In genomic region chr15:74889390-74889881, GRCh38 we compare ENCODE assay signal across 8 cellular contexts. TPM values are rescaled to one million over a fixed set of nuclear protein-coding genes. Genes with fewer than 3 reads are reported as not detected.
DNase-seq lines count a peak whose midpoint lies in the region; ATAC-seq and TF ChIP-seq lines count a peak whose summit lies in the region.

No MANE protein-coding gene starts in this region.

- H3K36me3 Mint-ChIP-seq in activated naive CD4-positive, alpha-beta T cell treated with anti-CD3 and anti-CD28 coated beads, Interleukin-2, amount 50 U/mL, for 72 hours, result peaks cover 6 to 41% of the 10 kb centered on the region in 2 donors

- no peak for TF ChIP-seq POLR2A in prostate gland (IDR thresholded peaks at IDR 0.05)

- H3K9me3 ChIP-seq in HUES48 (ENCODE audit: control insufficient read depth, insufficient read depth, low read length) (no peaks in the 10 kb centered on the region), prostate gland (no peaks in the 10 kb centered on the region)

- WGBS in prostate gland, result 17% methylated on average over 8 of the region's 8 CpGs

- H3K27me3 ChIP-seq in HUES48 (ENCODE audit: control insufficient read depth, insufficient read depth, low read length) (no peaks in the 10 kb centered on the region), prostate gland (replicated peaks; ENCODE audit: insufficient read depth) (no peaks in the 10 kb centered on the region)

- ATAC-seq in activated naive CD4-positive, alpha-beta T cell treated with anti-CD3 and anti-CD28 coated beads, Interleukin-2, amount 50 U/mL, for 72 hours, result peak; percentile 36 to 54
- ATAC-seq in left cardiac atrium, result peak; percentile 64 to 73

- H3K27ac ChIP-seq in HUES48 (ENCODE audit: low read depth, low read length) (no peak overlapping the region), prostate gland (peak overlapping the region; percentile 69 to 81)

- H3K9me3 Mint-ChIP-seq in activated naive CD4-positive, alpha-beta T cell treated with anti-CD3 and anti-CD28 coated beads, Interleukin-2, amount 50 U/mL, for 72 hours, result no peaks in the 10 kb centered on the region

- H3K36me3 ChIP-seq in HUES48 (ENCODE audit: control insufficient read depth, insufficient read depth, low read length) (peaks cover 26% of the 10 kb centered on the region), prostate gland (no peaks in the 10 kb centered on the region)

- intact Hi-C loops in left cardiac atrium (cut with DNase I), result no loop called here
- intact Hi-C loops in prostate gland (cut with DNase I), result no loop called here

- H3K4me3 ChIP-seq in HUES48 (ENCODE audit: low read depth, low read length) (peak overlapping the region; percentile 76), prostate gland (peak overlapping the region; percentile 87 to 92)

- TF ChIP-seq CTCF in prostate gland (IDR thresholded peaks at IDR 0.05), result no peak

- H3K4me1 ChIP-seq in HUES48 (ENCODE audit: control insufficient read depth, insufficient read depth, low read length), result no peaks in the 10 kb centered on the region; the same call in 1 of the 2 replicates
- no peaks in the 10 kb centered on the region for H3K4me1 ChIP-seq in prostate gland (replicated peaks)

- H3K27ac Mint-ChIP-seq in activated naive CD4-positive, alpha-beta T cell treated with anti-CD3 and anti-CD28 coated beads, Interleukin-2, amount 50 U/mL, for 72 hours, result peak overlapping the region; percentile 87 to 92

- H3K9ac ChIP-seq in HUES48 (ENCODE audit: low read depth, low read length), result no peak overlapping the region

- DNase-seq in activated naive CD4-positive, alpha-beta T cell treated with Interleukin-2 at 50 U/mL for 16 hours, result peak; percentile 18
- DNase-seq in activated naive CD4-positive, alpha-beta T cell treated with anti-CD3 and anti-CD28 coated beads, Interleukin-2, amount 50 U/mL, for 16 hours, result no peak
- DNase-seq in activated naive CD4-positive, alpha-beta T cell treated with anti-CD3 and anti-CD28 coated beads, Interleukin-2, amount 50 U/mL, for 72 hours (ENCODE audit: low spot score in 2 of 2), result no peak
- DNase-seq in left cardiac atrium, result peak; percentile 56
- no peak for DNase-seq in prostate gland (ENCODE audit: low spot score)
- DNase-seq in NK-92 (lab: John Stamatoyannopoulos, UW; ENCODE audit: unreplicated experiment), result no peak
- no peak for DNase-seq in middle frontal gyrus (ENCODE audit: extremely low spot score, low spot score)

RNA-seq across cellular contexts. Expression of gene MPI, which starts 0.4 kb away (rescaled TPM):
- total RNA-seq in activated naive CD4-positive, alpha-beta T cell treated with anti-CD3 and anti-CD28 coated beads, Interleukin-2, amount 50 U/mL, for 72 hours, result 10 to 100 TPM; 22.0 to 98.0 TPM
- 10 to 100 TPM; 37.6 to 42.1 TPM for total RNA-seq in left cardiac atrium
- total RNA-seq in prostate gland, result 10 to 100 TPM; 48.5 to 91.4 TPM

RNA-seq across cellular contexts. Expression of gene SCAMP2, which starts 16.3 kb away (rescaled TPM):
- 10 to 100 TPM; 79.5 to 92.7 TPM for total RNA-seq in activated naive CD4-positive, alpha-beta T cell treated with anti-CD3 and anti-CD28 coated beads, Interleukin-2, amount 50 U/mL, for 72 hours
- total RNA-seq in left cardiac atrium (10 to 100 TPM; 63.4 to 65.2 TPM), prostate gland (100 to 1,000 TPM; 101 to 103 TPM)

RNA-seq across cellular contexts. Expression of gene FAM219B, which starts 17.2 kb away (rescaled TPM):
- total RNA-seq in activated naive CD4-positive, alpha-beta T cell treated with anti-CD3 and anti-CD28 coated beads, Interleukin-2, amount 50 U/mL, for 72 hours, result 10 to 100 TPM; 61.7 to 66.2 TPM
- 100 to 1,000 TPM in 1 of 2 donors, 10 to 100 TPM in 1; 91.2 to 117 TPM for total RNA-seq in left cardiac atrium
- 10 to 100 TPM; 66.0 to 71.1 TPM for total RNA-seq in prostate gland

RNA-seq across cellular contexts. Expression of gene ULK3, which starts 46.5 kb away (rescaled TPM):
- total RNA-seq in activated naive CD4-positive, alpha-beta T cell treated with anti-CD3 and anti-CD28 coated beads, Interleukin-2, amount 50 U/mL, for 72 hours, result 10 to 100 TPM; 37.6 to 50.3 TPM
- total RNA-seq in left cardiac atrium (10 to 100 TPM; 35.3 to 41.4 TPM), prostate gland (10 to 100 TPM; 44.6 to 98.5 TPM)

RNA-seq across cellular contexts. Expression of gene COX5A, which starts 48.4 kb away (rescaled TPM):
- total RNA-seq in activated naive CD4-positive, alpha-beta T cell treated with anti-CD3 and anti-CD28 coated beads, Interleukin-2, amount 50 U/mL, for 72 hours, result 100 to 1,000 TPM; 314 to 323 TPM
- total RNA-seq in left cardiac atrium, result 100 to 1,000 TPM; 817 to 989 TPM
- total RNA-seq in prostate gland, result 100 to 1,000 TPM in 1 of 2 donors, 10 to 100 TPM in 1; 93.3 to 171 TPM

Comparison
In these comparisons a context has a peak if more than half of its experiments do, and no peak if none do; other contexts are left out.
1. DNase-seq: peak in activated naive CD4-positive, alpha-beta T cell treated with Interleukin-2 at 50 U/mL for 16 hours (single experiment) and left cardiac atrium (single experiment); none in activated naive CD4-positive, alpha-beta T cell treated with anti-CD3 and anti-CD28 coated beads, Interleukin-2, amount 50 U/mL, for 16 hours (single experiment), activated naive CD4-positive, alpha-beta T cell treated with anti-CD3 and anti-CD28 coated beads, Interleukin-2, amount 50 U/mL, for 72 hours (0 of 2), prostate gland (single experiment), NK-92 (single experiment) and middle frontal gyrus (single experiment).